ENCODE assay signal across 1 cellular context in genomic region chr12:131834798-131835615, GRCh38.
A peak's percentile ranks its signal among the peaks of the same experiment; 100 is the strongest.
TF ChIP-seq lines count a peak whose summit lies in the region.

No MANE protein-coding gene starts in this region.

TF ChIP-seq in HEK293, 187 proteins besides CTCF, POLR2A, EP300 and RAD21 (continued from another document):
- peak; percentile 18 for TF ChIP-seq ZNF335 (tag by site-specific recombination; conservative IDR thresholded peaks at IDR 0.05)
